ENCODE assay signal across 2 cellular contexts in the genomic region with DNA sequence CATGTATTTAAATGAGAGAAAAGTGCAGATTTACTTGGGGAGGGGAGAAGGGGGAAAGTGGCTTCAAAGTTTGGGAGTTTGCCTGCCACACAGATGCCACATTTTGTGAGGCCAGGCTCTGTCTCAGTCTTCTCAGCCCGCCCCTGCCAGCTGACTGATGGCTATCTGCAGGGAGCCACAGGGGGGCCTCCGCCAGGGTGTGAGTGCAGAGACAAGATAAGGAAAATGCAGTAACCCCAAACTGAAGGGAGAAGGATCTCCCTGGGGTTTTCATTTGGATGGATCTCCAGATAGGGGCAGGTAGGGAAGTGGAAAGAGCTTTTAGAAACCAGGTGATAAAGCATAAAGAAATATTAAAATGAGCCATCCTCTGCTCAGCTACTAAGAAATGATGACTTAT.
TF ChIP-seq lines count a peak whose summit lies in the region.

No MANE protein-coding gene starts in this region.

TF ChIP-seq in GM23338, 12 proteins besides CTCF, POLR2A, EP300 and RAD21 (continued from another document):
- TF ChIP-seq, protein P1, sequence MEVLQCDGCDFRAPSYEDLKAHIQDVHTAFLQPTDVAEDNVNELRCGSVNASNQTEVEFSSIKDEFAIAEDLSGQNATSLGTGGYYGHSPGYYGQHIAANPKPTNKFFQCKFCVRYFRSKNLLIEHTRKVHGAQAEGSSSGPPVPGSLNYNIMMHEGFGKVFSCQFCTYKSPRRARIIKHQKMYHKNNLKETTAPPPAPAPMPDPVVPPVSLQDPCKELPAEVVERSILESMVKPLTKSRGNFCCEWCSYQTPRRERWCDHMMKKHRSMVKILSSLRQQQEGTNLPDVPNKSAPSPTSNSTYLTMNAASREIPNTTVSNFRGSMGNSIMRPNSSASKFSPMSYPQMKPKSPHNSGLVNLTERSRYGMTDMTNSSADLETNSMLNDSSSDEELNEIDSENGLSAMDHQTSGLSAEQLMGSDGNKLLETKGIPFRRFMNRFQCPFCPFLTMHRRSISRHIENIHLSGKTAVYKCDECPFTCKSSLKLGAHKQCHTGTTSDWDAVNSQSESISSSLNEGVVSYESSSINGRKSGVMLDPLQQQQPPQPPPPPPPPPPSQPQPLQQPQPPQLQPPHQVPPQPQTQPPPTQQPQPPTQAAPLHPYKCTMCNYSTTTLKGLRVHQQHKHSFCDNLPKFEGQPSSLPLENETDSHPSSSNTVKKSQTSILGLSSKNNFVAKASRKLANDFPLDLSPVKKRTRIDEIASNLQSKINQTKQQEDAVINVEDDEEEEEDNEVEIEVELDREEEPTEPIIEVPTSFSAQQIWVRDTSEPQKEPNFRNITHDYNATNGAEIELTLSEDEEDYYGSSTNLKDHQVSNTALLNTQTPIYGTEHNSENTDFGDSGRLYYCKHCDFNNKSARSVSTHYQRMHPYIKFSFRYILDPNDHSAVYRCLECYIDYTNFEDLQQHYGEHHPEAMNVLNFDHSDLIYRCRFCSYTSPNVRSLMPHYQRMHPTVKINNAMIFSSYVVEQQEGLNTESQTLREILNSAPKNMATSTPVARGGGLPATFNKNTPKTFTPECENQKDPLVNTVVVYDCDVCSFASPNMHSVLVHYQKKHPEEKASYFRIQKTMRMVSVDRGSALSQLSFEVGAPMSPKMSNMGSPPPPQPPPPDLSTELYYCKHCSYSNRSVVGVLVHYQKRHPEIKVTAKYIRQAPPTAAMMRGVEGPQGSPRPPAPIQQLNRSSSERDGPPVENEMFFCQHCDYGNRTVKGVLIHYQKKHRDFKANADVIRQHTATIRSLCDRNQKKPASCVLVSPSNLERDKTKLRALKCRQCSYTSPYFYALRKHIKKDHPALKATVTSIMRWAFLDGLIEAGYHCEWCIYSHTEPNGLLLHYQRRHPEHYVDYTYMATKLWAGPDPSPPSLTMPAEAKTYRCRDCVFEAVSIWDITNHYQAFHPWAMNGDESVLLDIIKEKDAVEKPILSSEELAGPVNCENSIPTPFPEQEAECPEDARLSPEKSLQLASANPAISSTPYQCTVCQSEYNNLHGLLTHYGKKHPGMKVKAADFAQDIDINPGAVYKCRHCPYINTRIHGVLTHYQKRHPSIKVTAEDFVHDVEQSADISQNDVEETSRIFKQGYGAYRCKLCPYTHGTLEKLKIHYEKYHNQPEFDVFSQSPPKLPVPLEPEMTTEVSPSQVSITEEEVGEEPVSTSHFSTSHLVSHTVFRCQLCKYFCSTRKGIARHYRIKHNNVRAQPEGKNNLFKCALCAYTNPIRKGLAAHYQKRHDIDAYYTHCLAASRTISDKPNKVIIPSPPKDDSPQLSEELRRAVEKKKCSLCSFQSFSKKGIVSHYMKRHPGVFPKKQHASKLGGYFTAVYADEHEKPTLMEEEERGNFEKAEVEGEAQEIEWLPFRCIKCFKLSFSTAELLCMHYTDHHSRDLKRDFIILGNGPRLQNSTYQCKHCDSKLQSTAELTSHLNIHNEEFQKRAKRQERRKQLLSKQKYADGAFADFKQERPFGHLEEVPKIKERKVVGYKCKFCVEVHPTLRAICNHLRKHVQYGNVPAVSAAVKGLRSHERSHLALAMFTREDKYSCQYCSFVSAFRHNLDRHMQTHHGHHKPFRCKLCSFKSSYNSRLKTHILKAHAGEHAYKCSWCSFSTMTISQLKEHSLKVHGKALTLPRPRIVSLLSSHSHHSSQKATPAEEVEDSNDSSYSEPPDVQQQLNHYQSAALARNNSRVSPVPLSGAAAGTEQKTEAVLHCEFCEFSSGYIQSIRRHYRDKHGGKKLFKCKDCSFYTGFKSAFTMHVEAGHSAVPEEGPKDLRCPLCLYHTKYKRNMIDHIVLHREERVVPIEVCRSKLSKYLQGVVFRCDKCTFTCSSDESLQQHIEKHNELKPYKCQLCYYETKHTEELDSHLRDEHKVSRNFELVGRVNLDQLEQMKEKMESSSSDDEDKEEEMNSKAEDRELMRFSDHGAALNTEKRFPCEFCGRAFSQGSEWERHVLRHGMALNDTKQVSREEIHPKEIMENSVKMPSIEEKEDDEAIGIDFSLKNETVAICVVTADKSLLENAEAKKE (CRISPR knock-in tag; IDR thresholded peaks at IDR 0.05) = no peak
- TF ChIP-seq NANOG (IDR thresholded peaks at IDR 0.05; ENCODE audit: borderline replicate concordance) (no peak), ZNF114 (CRISPR knock-in tag; IDR thresholded peaks at IDR 0.05) (no peak), EZH2phosphoT487 (IDR thresholded peaks at IDR 0.05; ENCODE audit: unreplicated experiment) (no peak), POLR2AphosphoS5 (IDR thresholded peaks at IDR 0.05; ENCODE audit: low read depth) (no peak), ZNF331 (CRISPR knock-in tag; IDR thresholded peaks at IDR 0.05; ENCODE audit: low read depth) (no peak), JUNB (IDR thresholded peaks at IDR 0.05; ENCODE audit: unreplicated experiment) (no peak), EZH2 (IDR thresholded peaks at IDR 0.05; ENCODE audit: low read depth, unreplicated experiment) (no peak)
- TF ChIP-seq, protein P2, sequence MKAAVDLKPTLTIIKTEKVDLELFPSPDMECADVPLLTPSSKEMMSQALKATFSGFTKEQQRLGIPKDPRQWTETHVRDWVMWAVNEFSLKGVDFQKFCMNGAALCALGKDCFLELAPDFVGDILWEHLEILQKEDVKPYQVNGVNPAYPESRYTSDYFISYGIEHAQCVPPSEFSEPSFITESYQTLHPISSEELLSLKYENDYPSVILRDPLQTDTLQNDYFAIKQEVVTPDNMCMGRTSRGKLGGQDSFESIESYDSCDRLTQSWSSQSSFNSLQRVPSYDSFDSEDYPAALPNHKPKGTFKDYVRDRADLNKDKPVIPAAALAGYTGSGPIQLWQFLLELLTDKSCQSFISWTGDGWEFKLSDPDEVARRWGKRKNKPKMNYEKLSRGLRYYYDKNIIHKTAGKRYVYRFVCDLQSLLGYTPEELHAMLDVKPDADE (IDR thresholded peaks at IDR 0.05) = no peak
- TF ChIP-seq, protein P3, sequence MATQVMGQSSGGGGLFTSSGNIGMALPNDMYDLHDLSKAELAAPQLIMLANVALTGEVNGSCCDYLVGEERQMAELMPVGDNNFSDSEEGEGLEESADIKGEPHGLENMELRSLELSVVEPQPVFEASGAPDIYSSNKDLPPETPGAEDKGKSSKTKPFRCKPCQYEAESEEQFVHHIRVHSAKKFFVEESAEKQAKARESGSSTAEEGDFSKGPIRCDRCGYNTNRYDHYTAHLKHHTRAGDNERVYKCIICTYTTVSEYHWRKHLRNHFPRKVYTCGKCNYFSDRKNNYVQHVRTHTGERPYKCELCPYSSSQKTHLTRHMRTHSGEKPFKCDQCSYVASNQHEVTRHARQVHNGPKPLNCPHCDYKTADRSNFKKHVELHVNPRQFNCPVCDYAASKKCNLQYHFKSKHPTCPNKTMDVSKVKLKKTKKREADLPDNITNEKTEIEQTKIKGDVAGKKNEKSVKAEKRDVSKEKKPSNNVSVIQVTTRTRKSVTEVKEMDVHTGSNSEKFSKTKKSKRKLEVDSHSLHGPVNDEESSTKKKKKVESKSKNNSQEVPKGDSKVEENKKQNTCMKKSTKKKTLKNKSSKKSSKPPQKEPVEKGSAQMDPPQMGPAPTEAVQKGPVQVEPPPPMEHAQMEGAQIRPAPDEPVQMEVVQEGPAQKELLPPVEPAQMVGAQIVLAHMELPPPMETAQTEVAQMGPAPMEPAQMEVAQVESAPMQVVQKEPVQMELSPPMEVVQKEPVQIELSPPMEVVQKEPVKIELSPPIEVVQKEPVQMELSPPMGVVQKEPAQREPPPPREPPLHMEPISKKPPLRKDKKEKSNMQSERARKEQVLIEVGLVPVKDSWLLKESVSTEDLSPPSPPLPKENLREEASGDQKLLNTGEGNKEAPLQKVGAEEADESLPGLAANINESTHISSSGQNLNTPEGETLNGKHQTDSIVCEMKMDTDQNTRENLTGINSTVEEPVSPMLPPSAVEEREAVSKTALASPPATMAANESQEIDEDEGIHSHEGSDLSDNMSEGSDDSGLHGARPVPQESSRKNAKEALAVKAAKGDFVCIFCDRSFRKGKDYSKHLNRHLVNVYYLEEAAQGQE (IDR thresholded peaks at IDR 0.05; ENCODE audit: unreplicated experiment) = no peak

TF ChIP-seq in WTC11, 78 proteins besides CTCF, POLR2A, EP300 and RAD21 (continued from another document):
- TF ChIP-seq, protein P4, sequence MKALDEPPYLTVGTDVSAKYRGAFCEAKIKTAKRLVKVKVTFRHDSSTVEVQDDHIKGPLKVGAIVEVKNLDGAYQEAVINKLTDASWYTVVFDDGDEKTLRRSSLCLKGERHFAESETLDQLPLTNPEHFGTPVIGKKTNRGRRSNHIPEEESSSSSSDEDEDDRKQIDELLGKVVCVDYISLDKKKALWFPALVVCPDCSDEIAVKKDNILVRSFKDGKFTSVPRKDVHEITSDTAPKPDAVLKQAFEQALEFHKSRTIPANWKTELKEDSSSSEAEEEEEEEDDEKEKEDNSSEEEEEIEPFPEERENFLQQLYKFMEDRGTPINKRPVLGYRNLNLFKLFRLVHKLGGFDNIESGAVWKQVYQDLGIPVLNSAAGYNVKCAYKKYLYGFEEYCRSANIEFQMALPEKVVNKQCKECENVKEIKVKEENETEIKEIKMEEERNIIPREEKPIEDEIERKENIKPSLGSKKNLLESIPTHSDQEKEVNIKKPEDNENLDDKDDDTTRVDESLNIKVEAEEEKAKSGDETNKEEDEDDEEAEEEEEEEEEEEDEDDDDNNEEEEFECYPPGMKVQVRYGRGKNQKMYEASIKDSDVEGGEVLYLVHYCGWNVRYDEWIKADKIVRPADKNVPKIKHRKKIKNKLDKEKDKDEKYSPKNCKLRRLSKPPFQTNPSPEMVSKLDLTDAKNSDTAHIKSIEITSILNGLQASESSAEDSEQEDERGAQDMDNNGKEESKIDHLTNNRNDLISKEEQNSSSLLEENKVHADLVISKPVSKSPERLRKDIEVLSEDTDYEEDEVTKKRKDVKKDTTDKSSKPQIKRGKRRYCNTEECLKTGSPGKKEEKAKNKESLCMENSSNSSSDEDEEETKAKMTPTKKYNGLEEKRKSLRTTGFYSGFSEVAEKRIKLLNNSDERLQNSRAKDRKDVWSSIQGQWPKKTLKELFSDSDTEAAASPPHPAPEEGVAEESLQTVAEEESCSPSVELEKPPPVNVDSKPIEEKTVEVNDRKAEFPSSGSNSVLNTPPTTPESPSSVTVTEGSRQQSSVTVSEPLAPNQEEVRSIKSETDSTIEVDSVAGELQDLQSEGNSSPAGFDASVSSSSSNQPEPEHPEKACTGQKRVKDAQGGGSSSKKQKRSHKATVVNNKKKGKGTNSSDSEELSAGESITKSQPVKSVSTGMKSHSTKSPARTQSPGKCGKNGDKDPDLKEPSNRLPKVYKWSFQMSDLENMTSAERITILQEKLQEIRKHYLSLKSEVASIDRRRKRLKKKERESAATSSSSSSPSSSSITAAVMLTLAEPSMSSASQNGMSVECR (CRISPR knock-in tag; IDR thresholded peaks at IDR 0.05; ENCODE audit: borderline replicate concordance) = no peak
- TF ChIP-seq RORB (CRISPR knock-in tag; IDR thresholded peaks at IDR 0.05) (no peak), FOXJ3 (CRISPR knock-in tag; IDR thresholded peaks at IDR 0.05; ENCODE audit: borderline replicate concordance) (no peak), GTF2I (CRISPR knock-in tag; conservative IDR thresholded peaks at IDR 0.05) (no peak), NFATC4 (CRISPR knock-in tag; IDR thresholded peaks at IDR 0.05) (no peak), SMAD4 (CRISPR knock-in tag; IDR thresholded peaks at IDR 0.05) (no peak), NR2C2 (CRISPR knock-in tag; IDR thresholded peaks at IDR 0.05) (no peak), ELF4 (CRISPR knock-in tag; IDR thresholded peaks at IDR 0.05; ENCODE audit: low read depth) (no peak)
